Comparison of ENCODE assay signal across 1 cellular context in genomic region chr5:173890195-173890951, GRCh38.
TF ChIP-seq lines count a peak whose summit lies in the region.

No MANE protein-coding gene starts in this region.

TF ChIP-seq in HepG2, 621 proteins besides CTCF, POLR2A, EP300 and RAD21 (continued from another document):
- TF ChIP-seq HOXA5 (CRISPR knock-in tag; IDR thresholded peaks at IDR 0.05) (no peak), ZNF282 (IDR thresholded peaks at IDR 0.05; ENCODE audit: partially characterized antibody) (no peak), ZNF607 (CRISPR knock-in tag; IDR thresholded peaks at IDR 0.05; ENCODE audit: borderline replicate concordance) (no peak), ZFP36 (IDR thresholded peaks at IDR 0.05; ENCODE audit: borderline replicate concordance, low read depth, low read length, partially characterized antibody) (no peak), SRY (CRISPR knock-in tag; IDR thresholded peaks at IDR 0.05) (peak; percentile 57; the same call in 1 of the 2 replicates), NR1H2 (CRISPR knock-in tag; IDR thresholded peaks at IDR 0.05; ENCODE audit: borderline replicate concordance, low read depth) (no peak), GTF2F1 (IDR thresholded peaks at IDR 0.05; ENCODE audit: low read length) (no peak), ZNF569 (CRISPR knock-in tag; IDR thresholded peaks at IDR 0.05; ENCODE audit: borderline replicate concordance) (no peak), ZNF280D (CRISPR knock-in tag; IDR thresholded peaks at IDR 0.05) (no peak), XRCC5 (optimal IDR thresholded peaks at IDR 0.05; ENCODE audit: low read length) (no peak), ZBTB10 (CRISPR knock-in tag; IDR thresholded peaks at IDR 0.05; ENCODE audit: borderline replicate concordance) (no peak), DNMT1 (CRISPR knock-in tag; IDR thresholded peaks at IDR 0.05) (no peak), ZNF761 (CRISPR knock-in tag; conservative IDR thresholded peaks at IDR 0.05) (no peak), MAF1 (CRISPR knock-in tag; IDR thresholded peaks at IDR 0.05; ENCODE audit: borderline replicate concordance) (no peak), PRMT3 (CRISPR knock-in tag; IDR thresholded peaks at IDR 0.05; ENCODE audit: borderline replicate concordance, low read depth) (no peak), KLF9 (CRISPR knock-in tag; IDR thresholded peaks at IDR 0.05; ENCODE audit: low read depth) (0 out of 2 replicates have a peak, but pooled peaks have one; percentile 43), ZNF354B (CRISPR knock-in tag; IDR thresholded peaks at IDR 0.05) (no peak), TEF (CRISPR knock-in tag; IDR thresholded peaks at IDR 0.05) (no peak), RARA (CRISPR knock-in tag; IDR thresholded peaks at IDR 0.05) (0 out of 2 replicates have a peak, but pooled peaks have one; percentile 4), ZNF382 (CRISPR knock-in tag; IDR thresholded peaks at IDR 0.05; ENCODE audit: borderline replicate concordance) (no peak), NFRKB (IDR thresholded peaks at IDR 0.05) (no peak), HDAC2 (CRISPR knock-in tag; IDR thresholded peaks at IDR 0.05) (no peak; the same call in 1 of the 2 replicates), CAMTA2 (CRISPR knock-in tag; IDR thresholded peaks at IDR 0.05; ENCODE audit: borderline replicate concordance) (no peak), NRL (CRISPR knock-in tag; IDR thresholded peaks at IDR 0.05; ENCODE audit: borderline replicate concordance) (no peak), LCORL (IDR thresholded peaks at IDR 0.05) (no peak), LCORL (CRISPR knock-in tag; IDR thresholded peaks at IDR 0.05) (0 out of 2 replicates have a peak, but pooled peaks have one; percentile 53), IRX3 (CRISPR knock-in tag; IDR thresholded peaks at IDR 0.05; ENCODE audit: borderline replicate concordance, low read depth) (no peak), NFKB2 (CRISPR knock-in tag; IDR thresholded peaks at IDR 0.05; ENCODE audit: borderline replicate concordance) (no peak), ZSCAN22 (CRISPR knock-in tag; IDR thresholded peaks at IDR 0.05) (no peak), MTF2 (CRISPR knock-in tag; IDR thresholded peaks at IDR 0.05; ENCODE audit: borderline replicate concordance) (no peak)
- TF ChIP-seq, protein P1, sequence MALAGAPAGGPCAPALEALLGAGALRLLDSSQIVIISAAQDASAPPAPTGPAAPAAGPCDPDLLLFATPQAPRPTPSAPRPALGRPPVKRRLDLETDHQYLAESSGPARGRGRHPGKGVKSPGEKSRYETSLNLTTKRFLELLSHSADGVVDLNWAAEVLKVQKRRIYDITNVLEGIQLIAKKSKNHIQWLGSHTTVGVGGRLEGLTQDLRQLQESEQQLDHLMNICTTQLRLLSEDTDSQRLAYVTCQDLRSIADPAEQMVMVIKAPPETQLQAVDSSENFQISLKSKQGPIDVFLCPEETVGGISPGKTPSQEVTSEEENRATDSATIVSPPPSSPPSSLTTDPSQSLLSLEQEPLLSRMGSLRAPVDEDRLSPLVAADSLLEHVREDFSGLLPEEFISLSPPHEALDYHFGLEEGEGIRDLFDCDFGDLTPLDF (CRISPR knock-in tag; IDR thresholded peaks at IDR 0.05), result no peak
- TF ChIP-seq, protein P2, sequence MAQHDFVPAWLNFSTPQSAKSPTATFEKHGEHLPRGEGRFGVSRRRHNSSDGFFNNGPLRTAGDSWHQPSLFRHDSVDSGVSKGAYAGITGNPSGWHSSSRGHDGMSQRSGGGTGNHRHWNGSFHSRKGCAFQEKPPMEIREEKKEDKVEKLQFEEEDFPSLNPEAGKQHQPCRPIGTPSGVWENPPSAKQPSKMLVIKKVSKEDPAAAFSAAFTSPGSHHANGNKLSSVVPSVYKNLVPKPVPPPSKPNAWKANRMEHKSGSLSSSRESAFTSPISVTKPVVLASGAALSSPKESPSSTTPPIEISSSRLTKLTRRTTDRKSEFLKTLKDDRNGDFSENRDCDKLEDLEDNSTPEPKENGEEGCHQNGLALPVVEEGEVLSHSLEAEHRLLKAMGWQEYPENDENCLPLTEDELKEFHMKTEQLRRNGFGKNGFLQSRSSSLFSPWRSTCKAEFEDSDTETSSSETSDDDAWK (CRISPR knock-in tag; IDR thresholded peaks at IDR 0.05), result no peak
- TF ChIP-seq, protein P3, sequence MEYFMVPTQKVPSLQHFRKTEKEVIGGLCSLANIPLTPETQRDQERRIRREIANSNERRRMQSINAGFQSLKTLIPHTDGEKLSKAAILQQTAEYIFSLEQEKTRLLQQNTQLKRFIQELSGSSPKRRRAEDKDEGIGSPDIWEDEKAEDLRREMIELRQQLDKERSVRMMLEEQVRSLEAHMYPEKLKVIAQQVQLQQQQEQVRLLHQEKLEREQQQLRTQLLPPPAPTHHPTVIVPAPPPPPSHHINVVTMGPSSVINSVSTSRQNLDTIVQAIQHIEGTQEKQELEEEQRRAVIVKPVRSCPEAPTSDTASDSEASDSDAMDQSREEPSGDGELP (IDR thresholded peaks at IDR 0.05; ENCODE audit: borderline replicate concordance, low read depth), result no peak
- TF ChIP-seq, protein P4, sequence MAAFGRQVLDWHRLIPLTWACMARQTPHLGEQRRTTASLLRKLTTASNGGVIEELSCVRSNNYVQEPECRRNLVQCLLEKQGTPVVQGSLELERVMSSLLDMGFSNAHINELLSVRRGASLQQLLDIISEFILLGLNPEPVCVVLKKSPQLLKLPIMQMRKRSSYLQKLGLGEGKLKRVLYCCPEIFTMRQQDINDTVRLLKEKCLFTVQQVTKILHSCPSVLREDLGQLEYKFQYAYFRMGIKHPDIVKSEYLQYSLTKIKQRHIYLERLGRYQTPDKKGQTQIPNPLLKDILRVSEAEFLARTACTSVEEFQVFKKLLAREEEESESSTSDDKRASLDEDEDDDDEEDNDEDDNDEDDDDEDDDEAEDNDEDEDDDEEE (CRISPR knock-in tag; IDR thresholded peaks at IDR 0.05), result no peak
